ENCODE assay signal across 4 cellular contexts in the genomic region with DNA sequence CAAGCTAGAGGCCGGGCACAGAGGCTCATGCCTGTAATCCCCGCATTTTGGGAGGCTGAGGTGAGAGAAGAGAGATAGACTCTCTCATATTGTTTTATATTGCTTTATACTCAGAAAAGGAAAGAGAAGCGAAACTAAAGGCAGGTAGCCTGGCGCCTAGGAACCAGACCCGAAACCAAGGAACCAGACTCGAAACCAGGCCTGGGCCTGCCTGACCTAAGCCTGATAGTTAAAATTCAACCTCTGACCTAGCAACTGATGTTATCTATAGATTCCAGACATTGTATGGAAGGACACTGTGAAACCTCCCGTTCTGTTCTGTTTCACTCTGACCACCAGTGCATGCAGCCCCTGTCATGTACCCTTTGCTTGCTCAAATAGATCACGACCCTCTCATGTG. TPM values are rescaled to one million over a fixed set of nuclear protein-coding genes. Genes with fewer than 3 reads are reported as not detected.
"Had no signal": no experiment of that assay in that cellular context is flagged by ENCODE, and none has a peak within 500 bp of the region (broad histone marks: within the 10 kb centered on the region; RNA-seq: fewer than 3 reads in every experiment).

No MANE protein-coding gene starts in this region.

RNA-seq across cellular contexts. Expression of a gene that starts 31.1 kb away (rescaled TPM):
- total RNA-seq: neural crest cell had no signal

RNA-seq across cellular contexts. Expression of a gene that starts 37.0 kb away (rescaled TPM):
- total RNA-seq: naive thymus-derived CD8-positive, alpha-beta T cell; natural killer cell treated with Interleukin-12 subunit alpha and Interleukin-12 subunit beta and Interleukin-15 and Interleukin-18, amount 100 ng/mL, for 72 hours; renal cortical epithelial cell had no signal
